Comparison of ENCODE assay signal across 8 cellular contexts in genomic region chr1:33429846-33430750, GRCh38. TPM values are rescaled to one million over a fixed set of nuclear protein-coding genes. Genes with fewer than 3 reads are reported as not detected.
DNase-seq lines count a peak whose midpoint lies in the region; ATAC-seq and TF ChIP-seq lines count a peak whose summit lies in the region.

No MANE protein-coding gene starts in this region.

- H3K4me1 ChIP-seq in body of pancreas, result peaks cover 25% of the 10 kb centered on the region

- no peaks in the 10 kb centered on the region for H3K9me3 ChIP-seq in body of pancreas

- POLR2A ChIA-PET in activated CD4-positive, alpha-beta T cell treated with anti-CD3 and anti-CD28 coated beads for 36 hours (lab: Charles Lee), result no interaction called here

- H3K27ac ChIP-seq in body of pancreas, result peak overlapping the region; percentile 26 to 76 (median 72)

- intact Hi-C loops in activated CD4-positive, alpha-beta T cell treated with anti-CD3 and anti-CD28 coated beads for 36 hours (cut with DNase I, micrococcal nuclease), result loop anchor here (2.0 to 5.0 kb wide), 4 partner anchors 43 to 1602 kb away; partner anchors contain the start of genes S100PBP (in 1 of the 2), YARS1 (in 1 of the 2), ZMYM6 (in 1 of the 2) and ZSCAN20 (in 1 of the 2)
- intact Hi-C loops in body of pancreas (cut with DNase I), result no loop called here

- 3 to 11% methylated on average over 16 to 53 of the region's 66 CpGs for WGBS in body of pancreas, 2 donors

- H3K4me3 ChIP-seq in body of pancreas (peak overlapping the region; percentile 37 to 84), kidney epithelial cell (ENCODE audit: low read depth, low read length) (peak overlapping the region; percentile 79)

- H3K4me3 Mint-ChIP-seq in activated CD4-positive, alpha-beta T cell treated with anti-CD3 and anti-CD28 coated beads for 36 hours, result no peak overlapping the region
- no peak overlapping the region for H3K4me3 Mint-ChIP-seq in stimulated activated effector memory CD8-positive, alpha-beta T cell treated with anti-CD3 and anti-CD28 coated beads, Interleukin-12 subunit alpha, Interleukin-12 subunit beta, amount 100 ng/mL, for 72 hours

- CTCF ChIA-PET in activated CD4-positive, alpha-beta T cell treated with anti-CD3 and anti-CD28 coated beads for 36 hours (lab: Charles Lee), result interaction anchor here (0.7 to 1.0 kb wide), 2 partner anchors 41 to 260 kb away, joined by 5 to 7 read pairs; no protein-coding TSS in a partner anchor

- TF ChIP-seq POLR2A in body of pancreas (IDR thresholded peaks at IDR 0.05), result peak in 1 of 3 donors; percentile 7

- H3K27me3 ChIP-seq in body of pancreas (no peaks in the 10 kb centered on the region), kidney epithelial cell (ENCODE audit: control insufficient read depth, insufficient read depth, low read length) (no peaks in the 10 kb centered on the region)

- no peaks in the 10 kb centered on the region for H3K9me3 Mint-ChIP-seq in activated CD4-positive, alpha-beta T cell treated with anti-CD3 and anti-CD28 coated beads for 36 hours (ENCODE audit: low read depth)
- no peaks in the 10 kb centered on the region for H3K9me3 Mint-ChIP-seq in stimulated activated effector memory CD8-positive, alpha-beta T cell treated with anti-CD3 and anti-CD28 coated beads, Interleukin-12 subunit alpha, Interleukin-12 subunit beta, amount 100 ng/mL, for 72 hours

- H3K27me3 Mint-ChIP-seq in activated CD4-positive, alpha-beta T cell treated with anti-CD3 and anti-CD28 coated beads for 36 hours, result peaks cover 7% of the 10 kb centered on the region

- TF ChIP-seq CTCF in body of pancreas (IDR thresholded peaks at IDR 0.05), result peak in 1 of 7 experiments; percentile 27
- no peak for TF ChIP-seq CTCF in kidney epithelial cell (IDR thresholded peaks at IDR 0.05; ENCODE audit: insufficient read depth, low read length, poor library complexity, severe bottlenecking)

- H3K36me3 ChIP-seq in body of pancreas (replicated peaks in 1 of 2; ENCODE audit: insufficient read depth in 1 of 2, low read depth in 2 of 2), result no peaks in the 10 kb centered on the region
- H3K36me3 ChIP-seq in kidney epithelial cell (ENCODE audit: control insufficient read depth, insufficient read depth, low read length), result no peaks in the 10 kb centered on the region

- H3K36me3 Mint-ChIP-seq in activated CD4-positive, alpha-beta T cell treated with anti-CD3 and anti-CD28 coated beads for 36 hours (ENCODE audit: low read depth), result no peaks in the 10 kb centered on the region
- no peaks in the 10 kb centered on the region for H3K36me3 Mint-ChIP-seq in stimulated activated effector memory CD8-positive, alpha-beta T cell treated with anti-CD3 and anti-CD28 coated beads, Interleukin-12 subunit alpha, Interleukin-12 subunit beta, amount 100 ng/mL, for 72 hours

- peak; percentile 35 for DNase-seq in activated CD4-positive, alpha-beta T cell treated with anti-CD3 and anti-CD28 coated beads for 36 hours
- DNase-seq in activated CD4-positive, alpha-beta T cell treated with anti-CD3 and anti-CD28 coated beads for 1 hour, result no peak
- DNase-seq in LoVo (ENCODE audit: low spot score) (peak; percentile 3), body of pancreas (peak; percentile 54 to 66 (median 60)), kidney epithelial cell (ENCODE audit: low read depth) (no peak), occipital lobe (lab: John Stamatoyannopoulos, UW) (no peak)
- DNase-seq in stimulated activated effector memory CD8-positive, alpha-beta T cell treated with anti-CD3 and anti-CD28 coated beads, Interleukin-12 subunit alpha, Interleukin-12 subunit beta, amount 100 ng/mL, for 72 hours (ENCODE audit: low spot score in 2 of 2), result no peak
- no peak for DNase-seq in central memory CD4-positive, alpha-beta T cell

- peaks cover 8% of the 10 kb centered on the region for H3K4me1 Mint-ChIP-seq in activated CD4-positive, alpha-beta T cell treated with anti-CD3 and anti-CD28 coated beads for 36 hours
- H3K4me1 Mint-ChIP-seq in stimulated activated effector memory CD8-positive, alpha-beta T cell treated with anti-CD3 and anti-CD28 coated beads, Interleukin-12 subunit alpha, Interleukin-12 subunit beta, amount 100 ng/mL, for 72 hours, result no peaks in the 10 kb centered on the region

- peak; percentile 10 for ATAC-seq in activated CD4-positive, alpha-beta T cell treated with anti-CD3 and anti-CD28 coated beads for 36 hours
- ATAC-seq in body of pancreas, result peak; percentile 39
- peak; percentile 11 for ATAC-seq in stimulated activated effector memory CD8-positive, alpha-beta T cell treated with anti-CD3 and anti-CD28 coated beads, Interleukin-12 subunit alpha, Interleukin-12 subunit beta, amount 100 ng/mL, for 72 hours

- no peak overlapping the region for H3K27ac Mint-ChIP-seq in activated CD4-positive, alpha-beta T cell treated with anti-CD3 and anti-CD28 coated beads for 36 hours
- no peak overlapping the region for H3K27ac Mint-ChIP-seq in stimulated activated effector memory CD8-positive, alpha-beta T cell treated with anti-CD3 and anti-CD28 coated beads, Interleukin-12 subunit alpha, Interleukin-12 subunit beta, amount 100 ng/mL, for 72 hours

RNA-seq across cellular contexts. Expression of gene PHC2, which starts 0.8 kb away (rescaled TPM):
- 10 to 100 TPM; 23.8 to 28.4 TPM for total RNA-seq in activated CD4-positive, alpha-beta T cell treated with anti-CD3 and anti-CD28 coated beads for 36 hours
- total RNA-seq in body of pancreas (10 to 100 TPM; 41.8 to 44.5 TPM), kidney epithelial cell (216 and 226 TPM in 2 replicates), occipital lobe (54.1 TPM)

RNA-seq across cellular contexts. Expression of gene ZSCAN20, which starts 42.3 kb away (rescaled TPM):
- 1 to 10 TPM; 3.4 to 5.4 TPM for total RNA-seq in activated CD4-positive, alpha-beta T cell treated with anti-CD3 and anti-CD28 coated beads for 36 hours
- 1 to 10 TPM; 3.0 to 3.6 TPM for total RNA-seq in body of pancreas
- total RNA-seq in kidney epithelial cell, result 7.1 and 9.2 TPM in 2 replicates
- total RNA-seq in occipital lobe, result 10.3 TPM

Comparison
In these comparisons a context has a peak if more than half of its experiments do, and no peak if none do; other contexts are left out.
1. DNase-seq: peak in activated CD4-positive, alpha-beta T cell treated with anti-CD3 and anti-CD28 coated beads for 36 hours (single experiment), LoVo (single experiment) and body of pancreas (4 of 4); none in activated CD4-positive, alpha-beta T cell treated with anti-CD3 and anti-CD28 coated beads for 1 hour (single experiment), kidney epithelial cell (single experiment), stimulated activated effector memory CD8-positive, alpha-beta T cell treated with anti-CD3 and anti-CD28 coated beads, Interleukin-12 subunit alpha, Interleukin-12 subunit beta, amount 100 ng/mL, for 72 hours (0 of 2), central memory CD4-positive, alpha-beta T cell (single experiment) and occipital lobe (single experiment).
2. Peak in every context shown above with its lines, with median percentiles within 50 percentile points of each other: ATAC-seq.